In genomic region chr7:2870471-2870941, GRCh38 we compare ENCODE assay signal across 8 cellular contexts. TPM values are rescaled to one million over a fixed set of nuclear protein-coding genes. Genes with fewer than 3 reads are reported as not detected.
DNase-seq lines count a peak whose midpoint lies in the region; ATAC-seq and TF ChIP-seq lines count a peak whose summit lies in the region.

No MANE protein-coding gene starts in this region.

- POLR2A ChIA-PET in activated CD8-positive, alpha-beta T cell treated with anti-CD3 and anti-CD28 coated beads for 36 hours (lab: Charles Lee): no interaction called here

- H3K36me3 Mint-ChIP-seq in activated CD8-positive, alpha-beta T cell treated with anti-CD3 and anti-CD28 coated beads for 36 hours (ENCODE audit: low read depth): no peaks in the 10 kb centered on the region

- H3K4me3 Mint-ChIP-seq in activated CD8-positive, alpha-beta T cell treated with anti-CD3 and anti-CD28 coated beads for 36 hours: peak overlapping the region; percentile 20

- peak; percentile 17 to 76 for DNase-seq in NOMO-1 (lab: John Stamatoyannopoulos, UW; ENCODE audit: unreplicated experiment in 2 of 2)
- no peak for DNase-seq in NOMO-1 treated with dmso at 0.1 percent for 144 hours (lab: John Stamatoyannopoulos, UW; ENCODE audit: unreplicated experiment)
- DNase-seq in NCI-H146 (lab: John Stamatoyannopoulos, UW): peak; percentile 40
- DNase-seq in activated CD8-positive, alpha-beta T cell treated with anti-CD3 and anti-CD28 coated beads for 36 hours: peak; percentile 65
- peak; percentile 90 for DNase-seq in fibroblast of pulmonary artery (ENCODE audit: low read depth)
- DNase-seq in posterior vena cava (ENCODE audit: low spot score): peak; percentile 93
- no peak for DNase-seq in SW 1271 (lab: John Stamatoyannopoulos, UW)

- H3K4me1 Mint-ChIP-seq in activated CD8-positive, alpha-beta T cell treated with anti-CD3 and anti-CD28 coated beads for 36 hours (ENCODE audit: low read depth): peaks cover 25% of the 10 kb centered on the region

- intact Hi-C loops in activated CD8-positive, alpha-beta T cell treated with anti-CD3 and anti-CD28 coated beads for 36 hours (cut with micrococcal nuclease): no loop called here
- intact Hi-C loops in posterior vena cava (cut with DNase I): loop anchor here in 1 of 2 donors (2.0 kb wide), 1 partner anchor 1102 kb away; no protein-coding TSS in a partner anchor

- no peak overlapping the region for H3K4me3 ChIP-seq in fibroblast of pulmonary artery (replicated peaks; ENCODE audit: low read depth, low read length)

- no peaks in the 10 kb centered on the region for H3K27me3 Mint-ChIP-seq in activated CD8-positive, alpha-beta T cell treated with anti-CD3 and anti-CD28 coated beads for 36 hours

- CTCF ChIA-PET in activated CD8-positive, alpha-beta T cell treated with anti-CD3 and anti-CD28 coated beads for 36 hours (lab: Charles Lee): no interaction called here

- TF ChIP-seq CTCF in activated CD8-positive, alpha-beta T cell treated with anti-CD3 and anti-CD28 coated beads for 36 hours (IDR thresholded peaks at IDR 0.05): no peak
- TF ChIP-seq CTCF in fibroblast of pulmonary artery (IDR thresholded peaks at IDR 0.05; ENCODE audit: low read length, missing control alignments): no peak

- ATAC-seq in activated CD8-positive, alpha-beta T cell treated with anti-CD3 and anti-CD28 coated beads for 36 hours: peak; percentile 84
- no peak for ATAC-seq in HG02970 (IDR thresholded peaks at IDR 0.05; ENCODE audit: low FRiP score, unreplicated experiment)

- peak overlapping the region; percentile 30 for H3K27ac Mint-ChIP-seq in activated CD8-positive, alpha-beta T cell treated with anti-CD3 and anti-CD28 coated beads for 36 hours

- no peaks in the 10 kb centered on the region for H3K9me3 Mint-ChIP-seq in activated CD8-positive, alpha-beta T cell treated with anti-CD3 and anti-CD28 coated beads for 36 hours

RNA-seq across cellular contexts. Expression of gene GNA12, which starts 26.4 kb away (rescaled TPM):
- total RNA-seq in activated CD8-positive, alpha-beta T cell treated with anti-CD3 and anti-CD28 coated beads for 36 hours: 10 to 100 TPM; 21.0 to 21.1 TPM
- 10 to 100 TPM; 59.8 to 65.8 TPM for total RNA-seq in posterior vena cava

Comparison
In these comparisons a context has a peak if more than half of its experiments do, and no peak if none do; other contexts are left out.
1. DNase-seq: peak in NOMO-1 (2 of 2), NCI-H146 (single experiment), activated CD8-positive, alpha-beta T cell treated with anti-CD3 and anti-CD28 coated beads for 36 hours (single experiment), fibroblast of pulmonary artery (single experiment) and posterior vena cava (single experiment); none in NOMO-1 treated with dmso at 0.1 percent for 144 hours (single experiment) and SW 1271 (0 of 2).